8 cellular contexts compared by ENCODE assay signal in the genomic region with DNA sequence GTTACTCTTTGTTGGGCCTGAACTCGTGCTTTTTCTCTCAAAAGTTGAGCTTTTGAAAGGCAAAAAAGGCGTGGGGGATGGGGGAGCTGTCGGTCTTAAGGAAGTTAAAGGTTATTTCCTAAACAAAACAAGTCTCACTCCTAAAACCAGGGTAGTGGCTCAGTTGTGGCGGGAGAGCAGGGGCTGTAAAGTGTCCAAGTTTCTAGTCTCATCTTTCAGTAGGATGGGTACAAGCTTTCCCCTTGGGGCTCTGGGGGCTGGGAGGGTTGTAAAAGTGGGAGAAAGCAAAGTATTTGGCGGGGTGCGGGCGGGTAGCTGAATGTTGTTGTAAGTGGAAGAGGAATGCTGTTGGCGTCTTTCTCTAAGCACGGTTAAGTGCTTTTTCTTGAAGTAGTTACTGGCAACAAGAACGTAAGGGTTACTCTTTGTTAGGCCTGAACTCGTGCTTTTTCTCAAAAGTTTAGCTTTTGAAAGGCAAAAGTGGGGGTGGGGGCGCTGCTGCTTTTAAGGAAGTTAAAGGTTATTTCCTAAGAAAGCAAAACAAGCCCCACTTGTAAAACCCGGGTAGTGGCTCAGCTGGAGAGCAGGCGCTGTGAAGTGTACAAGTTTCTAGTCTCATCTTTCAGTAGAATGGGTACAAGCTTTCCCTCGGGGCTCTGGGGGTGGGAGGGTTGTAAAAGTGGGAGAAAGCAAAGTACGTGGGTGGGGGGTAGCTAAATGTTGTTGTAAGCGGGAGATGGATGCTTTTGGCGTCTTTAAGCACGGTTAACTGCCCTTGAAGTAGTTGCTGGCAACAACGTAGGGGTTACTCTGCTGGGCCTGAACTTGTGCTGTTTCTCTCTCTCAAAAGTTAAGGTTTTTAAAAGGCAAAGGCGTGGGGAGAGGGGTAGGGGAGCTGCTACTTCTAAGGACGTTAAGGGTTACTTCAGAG. TPM values are rescaled to one million over a fixed set of nuclear protein-coding genes. Genes with fewer than 3 reads are reported as not detected.
DNase-seq lines count a peak whose midpoint lies in the region; ATAC-seq, FAIRE-seq and TF ChIP-seq lines count a peak whose summit lies in the region.

No MANE protein-coding gene starts in this region.

- no peaks in the 10 kb centered on the region for H3K9me2 ChIP-seq in OCI-LY7 (ENCODE audit: insufficient read depth, low read length)

- peaks cover 15% of the 10 kb centered on the region; the same call in 1 of the 2 replicates for H3K79me2 ChIP-seq in OCI-LY7 (ENCODE audit: insufficient read depth, low read depth, low read length)

- POLR2A ChIA-PET in A549 (lab: Yijun Ruan, JAX), result interaction anchor here (0.7 to 2.0 kb wide), 7 partner anchors 10 to 85 kb away, joined by 3 to 29 read pairs (median 5); no protein-coding TSS in a partner anchor
- POLR2A ChIA-PET in OCI-LY7 (lab: Charles Lee), result interaction anchor here (0.6 to 2.2 kb wide), 18 partner anchors 8 to 1467 kb away, joined by 3 to 14 read pairs (median 4); no protein-coding TSS in a partner anchor

- H3K4me2 ChIP-seq in A549 (peak overlapping the region; percentile 92), OCI-LY7 (ENCODE audit: low read length) (peak overlapping the region; percentile 83)

- H3K4me1 ChIP-seq in A549 (peaks cover 20% of the 10 kb centered on the region), OCI-LY7 (ENCODE audit: insufficient read depth, low read length, poor library complexity, severe bottlenecking) (peaks cover 32% of the 10 kb centered on the region), left lung (peaks cover 20 to 42% of the 10 kb centered on the region in 2 donors), stomach smooth muscle (ENCODE audit: control insufficient read depth, insufficient read depth, low read length) (peaks cover 58% of the 10 kb centered on the region)

- peaks cover 15% of the 10 kb centered on the region for H4K20me1 ChIP-seq in OCI-LY7 (ENCODE audit: insufficient read depth, low read length)

- DNase-seq in A549 (ENCODE audit: low read depth in 1 of 2, low spot score in 1 of 2), result no peak
- DNase-seq in OCI-LY7 (ENCODE audit: low spot score), result peak; percentile 63
- DNase-seq in left lung, result no peak
- no peak for DNase-seq in HCEC 1CT

- H3K9me3 ChIP-seq in A549, result no peaks in the 10 kb centered on the region
- no peaks in the 10 kb centered on the region for H3K9me3 ChIP-seq in OCI-LY7 (ENCODE audit: low read length)
- no peaks in the 10 kb centered on the region for H3K9me3 ChIP-seq in left lung
- H3K9me3 ChIP-seq in stomach smooth muscle (ENCODE audit: control insufficient read depth in 2 of 2, low read length in 2 of 2), result no peaks in the 10 kb centered on the region

- BruUV-seq in OCI-LY7 (replicated peaks; lab: Mats Ljungman, UMichigan), result no TSS peak

- 78% methylated on average over 22 of the region's 22 CpGs for WGBS in A549 (ENCODE audit: missing lambda C conversion rate)

- FAIRE-seq in A549 (lab: Jason Lieb, UNC), result no peak

- H3K4me3 ChIP-seq in A549, result peak overlapping the region; percentile 60
- peak overlapping the region; percentile 73 for H3K4me3 ChIP-seq in OCI-LY7 (ENCODE audit: low read depth, low read length, poor library complexity, severe bottlenecking)
- peak overlapping the region; percentile 40 to 97 for H3K4me3 ChIP-seq in left lung
- peak overlapping the region; percentile 75 to 77 for H3K4me3 ChIP-seq in stomach smooth muscle (ENCODE audit: low read length in 2 of 2)

- TF ChIP-seq EP300 in A549 (IDR thresholded peaks at IDR 0.05), result no peak

- no peaks in the 10 kb centered on the region for H3K9me3 Mint-ChIP-seq in brain

- ATAC-seq in A549 (no peak), GM21447 (IDR thresholded peaks at IDR 0.05; ENCODE audit: unreplicated experiment) (peak; percentile 28), left lung (peak; percentile 5), GM21619 (IDR thresholded peaks at IDR 0.05; ENCODE audit: unreplicated experiment) (no peak)

- TF ChIP-seq RAD21 in A549 (conservative IDR thresholded peaks at IDR 0.05 in 1 of 2, IDR thresholded peaks at IDR 0.05 in 1 of 2), result no peak

- H3K36me3 ChIP-seq in OCI-LY7 (ENCODE audit: insufficient read depth, low read length) (peaks cover 31% of the 10 kb centered on the region), left lung (peaks cover 0 to 27% of the 10 kb centered on the region in 2 donors), stomach smooth muscle (ENCODE audit: control insufficient read depth in 2 of 2, insufficient read depth in 2 of 2, low read length in 2 of 2) (peaks cover 18 to 20% of the 10 kb centered on the region in 2 donors)

- peaks cover 30% of the 10 kb centered on the region for H3K36me3 Mint-ChIP-seq in brain

- peak overlapping the region; percentile 97 for H3K9ac ChIP-seq in stomach smooth muscle (ENCODE audit: low read length in 2 of 2)

- intact Hi-C loops in OCI-LY7 (cut with micrococcal nuclease; ENCODE audit: unreplicated experiment), result loop anchor here (1.0 kb wide), 1 partner anchor 339 kb away; no protein-coding TSS in a partner anchor
- intact Hi-C loops in left lung (cut with DNase I), result no loop called here

- H3K4me1 Mint-ChIP-seq in brain, result peaks cover 70% of the 10 kb centered on the region

- H3K27me3 ChIP-seq in left lung (no peaks in the 10 kb centered on the region), stomach smooth muscle (ENCODE audit: control insufficient read depth in 1 of 2, insufficient read depth in 2 of 2, low read length in 2 of 2) (no peaks in the 10 kb centered on the region)

- peak overlapping the region; percentile 90 to 100 for H3K27ac ChIP-seq in A549
- peak overlapping the region; percentile 69 for H3K27ac ChIP-seq in OCI-LY7 (ENCODE audit: low read depth, low read length, poor library complexity, severe bottlenecking)
- H3K27ac ChIP-seq in left lung, result peak overlapping the region; percentile 98 to 99
- H3K27ac ChIP-seq in stomach smooth muscle (ENCODE audit: low read length), result peak overlapping the region; percentile 99

- TF ChIP-seq CTCF in A549 (IDR thresholded peaks at IDR 0.05) (no peak), OCI-LY7 (conservative IDR thresholded peaks at IDR 0.05; ENCODE audit: low read length) (0 out of 2 replicates have a peak, but pooled peaks have one; percentile 36), brain (conservative IDR thresholded peaks at IDR 0.05) (no peak), left lung (IDR thresholded peaks at IDR 0.05) (no peak)

- CTCF ChIA-PET in A549 (lab: Yijun Ruan, JAX) (interaction anchor here (0.7 to 1.4 kb wide), 3 partner anchors 11 to 102 kb away, joined by 3 read pairs; no protein-coding TSS in a partner anchor), OCI-LY7 (lab: Charles Lee; ENCODE audit: unreplicated experiment) (interaction anchor here (0.7 to 1.1 kb wide), 2 partner anchors 18 to 23 kb away, joined by 4 to 6 read pairs; no protein-coding TSS in a partner anchor)

- peak overlapping the region; percentile 34; the same call in 1 of the 2 replicates for H2AFZ ChIP-seq in OCI-LY7 (ENCODE audit: low read length)

- peak overlapping the region; percentile 93 to 99 (median 98) for H3K27ac Mint-ChIP-seq in brain

- peaks cover 18% of the 10 kb centered on the region for H3K27me3 Mint-ChIP-seq in brain

- no peak for TF ChIP-seq POLR2A in A549 (IDR thresholded peaks at IDR 0.05; ENCODE audit: low read length)

- H3K4me3 Mint-ChIP-seq in brain, result peak overlapping the region; percentile 86 to 93 (median 91)

TF ChIP-seq in A549, 52 proteins besides CTCF, POLR2A, EP300 and RAD21:
- TF ChIP-seq, protein P1, sequence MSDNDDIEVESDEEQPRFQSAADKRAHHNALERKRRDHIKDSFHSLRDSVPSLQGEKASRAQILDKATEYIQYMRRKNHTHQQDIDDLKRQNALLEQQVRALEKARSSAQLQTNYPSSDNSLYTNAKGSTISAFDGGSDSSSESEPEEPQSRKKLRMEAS (IDR thresholded peaks at IDR 0.05), result no peak
- TF ChIP-seq JUN (IDR thresholded peaks at IDR 0.05), result no peak
- TF ChIP-seq, protein P2, sequence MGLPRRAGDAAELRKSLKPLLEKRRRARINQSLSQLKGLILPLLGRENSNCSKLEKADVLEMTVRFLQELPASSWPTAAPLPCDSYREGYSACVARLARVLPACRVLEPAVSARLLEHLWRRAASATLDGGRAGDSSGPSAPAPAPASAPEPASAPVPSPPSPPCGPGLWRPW (IDR thresholded peaks at IDR 0.05), result no peak
- TF ChIP-seq JUNB (IDR thresholded peaks at IDR 0.05), result no peak
- TF ChIP-seq ZC3H11A (IDR thresholded peaks at IDR 0.05), result no peak

RNA-seq across cellular contexts. Expression of a gene that starts 1.1 kb away (rescaled TPM):
- 207 and 326 TPM in 2 replicates for polyA plus RNA-seq in A549 (2011; rRNA removed)
- 347 and 391 TPM in 2 replicates for polyA plus RNA-seq in A549 (2012; cell fraction: cytosol; rRNA removed)
- polyA plus RNA-seq in A549 (2012; cell fraction: nucleus; rRNA removed), result 453 and 488 TPM in 2 replicates
- polyA plus RNA-seq in A549 (2017; fragmentation: RNase III; extraction: RNeasy Plus Mini Kit Qiagen cat#74134 plus additional on column Dnase treatment), result 251 to 278 TPM (median 266 TPM) in 3 replicates
- 249 and 252 TPM in 2 replicates for polyA minus RNA-seq in A549 (2011; rRNA and poly(A)+ RNA removed)
- total RNA-seq in OCI-LY7 (2014; rRNA removed; shearing (Covaris generic)), result 77.6 and 85.0 TPM in 2 replicates
- total RNA-seq in OCI-LY7 (2022), result 134 and 152 TPM in 2 replicates
- polyA plus RNA-seq in brain (ENCODE audit: insufficient read depth, low read depth, low replicate concordance), result 207 TPM
- total RNA-seq in left lung, result 100 to 1,000 TPM; 215 to 303 TPM

Comparison
In these comparisons a context has a peak if more than half of its experiments do, and no peak if none do; other contexts are left out.
1. ATAC-seq: peak in GM21447 (single experiment) and left lung (single experiment); none in A549 (0 of 2) and GM21619 (single experiment).
2. Peak in every context shown above with its lines, with median percentiles within 50 percentile points of each other: H3K27ac ChIP-seq and H3K4me3 ChIP-seq.